In genomic region chr19:36256853-36257511, GRCh38 we compare ENCODE assay signal across 1 cellular context.
TF ChIP-seq lines count a peak whose summit lies in the region.

No MANE protein-coding gene starts in this region.

TF ChIP-seq in SK-N-SH, 30 proteins besides CTCF, POLR2A, EP300 and RAD21 (continued from another document):
- TF ChIP-seq, protein P1, sequence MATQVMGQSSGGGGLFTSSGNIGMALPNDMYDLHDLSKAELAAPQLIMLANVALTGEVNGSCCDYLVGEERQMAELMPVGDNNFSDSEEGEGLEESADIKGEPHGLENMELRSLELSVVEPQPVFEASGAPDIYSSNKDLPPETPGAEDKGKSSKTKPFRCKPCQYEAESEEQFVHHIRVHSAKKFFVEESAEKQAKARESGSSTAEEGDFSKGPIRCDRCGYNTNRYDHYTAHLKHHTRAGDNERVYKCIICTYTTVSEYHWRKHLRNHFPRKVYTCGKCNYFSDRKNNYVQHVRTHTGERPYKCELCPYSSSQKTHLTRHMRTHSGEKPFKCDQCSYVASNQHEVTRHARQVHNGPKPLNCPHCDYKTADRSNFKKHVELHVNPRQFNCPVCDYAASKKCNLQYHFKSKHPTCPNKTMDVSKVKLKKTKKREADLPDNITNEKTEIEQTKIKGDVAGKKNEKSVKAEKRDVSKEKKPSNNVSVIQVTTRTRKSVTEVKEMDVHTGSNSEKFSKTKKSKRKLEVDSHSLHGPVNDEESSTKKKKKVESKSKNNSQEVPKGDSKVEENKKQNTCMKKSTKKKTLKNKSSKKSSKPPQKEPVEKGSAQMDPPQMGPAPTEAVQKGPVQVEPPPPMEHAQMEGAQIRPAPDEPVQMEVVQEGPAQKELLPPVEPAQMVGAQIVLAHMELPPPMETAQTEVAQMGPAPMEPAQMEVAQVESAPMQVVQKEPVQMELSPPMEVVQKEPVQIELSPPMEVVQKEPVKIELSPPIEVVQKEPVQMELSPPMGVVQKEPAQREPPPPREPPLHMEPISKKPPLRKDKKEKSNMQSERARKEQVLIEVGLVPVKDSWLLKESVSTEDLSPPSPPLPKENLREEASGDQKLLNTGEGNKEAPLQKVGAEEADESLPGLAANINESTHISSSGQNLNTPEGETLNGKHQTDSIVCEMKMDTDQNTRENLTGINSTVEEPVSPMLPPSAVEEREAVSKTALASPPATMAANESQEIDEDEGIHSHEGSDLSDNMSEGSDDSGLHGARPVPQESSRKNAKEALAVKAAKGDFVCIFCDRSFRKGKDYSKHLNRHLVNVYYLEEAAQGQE (IDR thresholded peaks at IDR 0.05; ENCODE audit: low read depth, low read length): no peak
